ENCODE assay signal across 18 cellular contexts in the genomic region with DNA sequence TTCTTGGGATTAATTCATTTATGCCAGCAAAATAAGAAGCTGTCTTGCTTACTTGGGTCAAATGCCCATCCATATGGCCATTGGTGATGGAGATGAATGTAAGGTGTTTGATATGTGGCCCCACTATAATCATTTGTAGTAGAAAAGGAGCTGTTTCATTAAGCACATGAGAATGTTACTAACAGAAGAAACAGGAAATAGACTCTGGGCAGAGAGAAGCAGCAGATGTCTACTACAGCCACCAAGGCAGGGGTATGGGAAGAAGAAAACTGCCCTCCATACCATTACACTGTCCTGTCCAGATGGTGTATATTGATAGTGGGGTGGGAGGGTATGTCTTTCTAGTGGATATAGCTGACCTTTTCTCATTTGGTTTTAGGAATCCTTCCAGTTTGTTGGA.
"Had no signal": no experiment of that assay in that cellular context is flagged by ENCODE, and none has a peak within 500 bp of the region (broad histone marks: within the 10 kb centered on the region; RNA-seq: fewer than 3 reads in every experiment).

No MANE protein-coding gene starts in this region.

- H3K79me2 ChIP-seq: hepatocyte had no signal

- H3K4me1 ChIP-seq: esophagus muscularis mucosa, foreskin keratinocyte, gastroesophageal sphincter, heart left ventricle, left lung, lower lobe of right lung had no signal

- ATAC-seq: foreskin keratinocyte; gastroesophageal sphincter; heart left ventricle; left cardiac atrium; left lung; left ventricle myocardium superior; lower lobe of right lung; mucosa of descending colon; naive thymus-derived CD8-positive, alpha-beta T cell had no signal

- DNase-seq: dermis blood vessel endothelial cell; dorsolateral prefrontal cortex; effector CD4-positive, alpha-beta T cell; effector memory CD4-positive, alpha-beta T cell; foreskin keratinocyte; heart left ventricle; left cardiac atrium; left lung; left ventricle myocardium superior; lower lobe of right lung; mesenchymal stem cell; mucosa of descending colon; naive B cell; naive thymus-derived CD8-positive, alpha-beta T cell had no signal

- H3K4me3 ChIP-seq: coronary artery, dorsolateral prefrontal cortex, esophagus muscularis mucosa, gastroesophageal sphincter, heart left ventricle, hepatocyte, left lung, lower lobe of right lung, mucosa of descending colon had no signal

- H3K27ac ChIP-seq: coronary artery, dorsolateral prefrontal cortex, esophagus muscularis mucosa, foreskin keratinocyte, gastroesophageal sphincter, heart left ventricle, hepatocyte, left lung, lower lobe of right lung had no signal

- H3K4me2 ChIP-seq: hepatocyte had no signal

- H2AFZ ChIP-seq: hepatocyte had no signal

- H3K36me3 ChIP-seq: esophagus muscularis mucosa, gastroesophageal sphincter, heart left ventricle, left lung, lower lobe of right lung had no signal

- H3K27me3 ChIP-seq: esophagus muscularis mucosa, foreskin keratinocyte, gastroesophageal sphincter, heart left ventricle, hepatocyte, left lung had no signal

- H3K9me3 ChIP-seq: esophagus muscularis mucosa, gastroesophageal sphincter, heart left ventricle, left lung, lower lobe of right lung, mucosa of descending colon had no signal
